Comparison of ENCODE assay signal across 24 cellular contexts in genomic region chr5:40915341-40915926, GRCh38. TPM values are rescaled to one million over a fixed set of nuclear protein-coding genes. Genes with fewer than 3 reads are reported as not detected.
DNase-seq lines count a peak whose midpoint lies in the region; ATAC-seq, FAIRE-seq and TF ChIP-seq lines count a peak whose summit lies in the region.
"Had no signal": no experiment of that assay in that cellular context is flagged by ENCODE, and none has a peak within 500 bp of the region (broad histone marks: within the 10 kb centered on the region; RNA-seq: fewer than 3 reads in every experiment).

No MANE protein-coding gene starts in this region.

- DNase-seq in Karpas-422 (no peak), H1 (ENCODE audit: low read depth in 1 of 2, low spot score in 2 of 2) (no peak), right cardiac atrium (no peak), H7 (no peak), HT-29 (ENCODE audit: low spot score) (no peak)
- DNase-seq in activated T-helper 2 cell treated with anti-CD3 and anti-CD28 coated beads, Interferon-gamma antibody, Interleukin-2, Interleukin-4, amounts not matched to agents 10 μg/mL and 5 μg/mL and 100 μg/mL, durations not matched to agents 14 hours and 24 hours and 36 hours (ENCODE audit: low spot score): no peak
- DNase-seq: activated naive CD8-positive, alpha-beta T cell treated with anti-CD3 and anti-CD28 coated beads, Interleukin-2, amount 10 ng/mL, durations not matched to agents 7 days and 5 days; caudate nucleus; CD4-positive, alpha-beta memory T cell; DMS153; esophagus squamous epithelium; islet precursor cell; NCI-H1694 treated with DMSO at 0.1 percent for 48 hours; NCI-H2227 treated with DMSO at 0.1 percent for 48 hours; NCI-H774; stimulated activated CD4-positive, alpha-beta T cell treated with anti-CD3 and anti-CD28 coated beads, Interleukin-4, amount 100 ng/mL, for 24 hours; substantia nigra had no signal

- no peak overlapping the region for H2BK15ac ChIP-seq in H1 (ENCODE audit: low read length)

- no peaks in the 10 kb centered on the region for H3K9me3 ChIP-seq in Karpas-422 (ENCODE audit: low read length)
- no peaks in the 10 kb centered on the region for H3K9me3 ChIP-seq in H1 (ENCODE audit: insufficient read depth in 2 of 2, low read depth in 1 of 2, low read length in 1 of 2)
- no peaks in the 10 kb centered on the region for H3K9me3 ChIP-seq in right cardiac atrium (ENCODE audit: control insufficient read depth, low read length)
- H3K9me3 ChIP-seq in skeletal muscle satellite cell (replicated peaks; ENCODE audit: low read length): no peaks in the 10 kb centered on the region
- H3K9me3 ChIP-seq: esophagus squamous epithelium, prostate gland had no signal

- H2BK12ac ChIP-seq in H1 (ENCODE audit: low read depth, low read length): no peak overlapping the region

- CTCF ChIA-PET in H1 (lab: Charles Lee; ENCODE audit: partially characterized antibody): interaction anchor here (1.0 to 1.9 kb wide), 2 partner anchors 9 to 11 kb away, joined by 7 to 10 read pairs; no protein-coding TSS in a partner anchor

- no peak overlapping the region for H4K91ac ChIP-seq in H1 (replicated peaks; ENCODE audit: insufficient read length, low read length)

- H3K9me3 Mint-ChIP-seq in activated T-helper 2 cell treated with anti-CD3 and anti-CD28 coated beads, Interferon-gamma antibody, Interleukin-2, Interleukin-4, amounts not matched to agents 10 μg/mL and 5 μg/mL and 100 μg/mL, durations not matched to agents 14 hours and 24 hours and 36 hours: no peaks in the 10 kb centered on the region
- H3K9me3 Mint-ChIP-seq: activated naive CD8-positive, alpha-beta T cell treated with anti-CD3 and anti-CD28 coated beads, Interleukin-2, amount 10 ng/mL, durations not matched to agents 7 days and 5 days; activated T-helper 1 cell treated with anti-CD3 and anti-CD28 coated beads, Interleukin-12 subunit alpha, Interleukin-12 subunit beta, Interleukin-2, Interleukin-4 antibody, amounts not matched to agents 30 ng/mL and 10 ng/mL and 1 ng/mL, durations not matched to agents 14 hours and 24 hours and 36 hours; natural killer cell treated with Interleukin-12 subunit alpha and Interleukin-12 subunit beta and Interleukin-15 and Interleukin-18, amount 100 ng/mL, for 72 hours had no signal

- no peak overlapping the region for H3K9ac ChIP-seq in Karpas-422 (ENCODE audit: low read length)
- no peak overlapping the region for H3K9ac ChIP-seq in H1 (replicated peaks in 1 of 4; ENCODE audit: extremely low read depth in 1 of 4, low read depth in 3 of 4, low read length in 3 of 4)
- no peak overlapping the region for H3K9ac ChIP-seq in skeletal muscle satellite cell (ENCODE audit: low read depth, low read length)

- intact Hi-C loops in right cardiac atrium (cut with DNase I): no loop called here
- intact Hi-C loops in activated T-helper 2 cell treated with anti-CD3 and anti-CD28 coated beads, Interferon-gamma antibody, Interleukin-2, Interleukin-4, amounts not matched to agents 10 μg/mL and 5 μg/mL and 100 μg/mL, durations not matched to agents 14 hours and 24 hours and 36 hours (cut with micrococcal nuclease): no loop called here

- H3K4me1 Mint-ChIP-seq in activated T-helper 2 cell treated with anti-CD3 and anti-CD28 coated beads, Interferon-gamma antibody, Interleukin-2, Interleukin-4, amounts not matched to agents 10 μg/mL and 5 μg/mL and 100 μg/mL, durations not matched to agents 14 hours and 24 hours and 36 hours (ENCODE audit: low read depth): peaks cover 2% of the 10 kb centered on the region
- H3K4me1 Mint-ChIP-seq: IgD-negative memory B cell had no signal

- no peak overlapping the region for H2BK20ac ChIP-seq in H1 (ENCODE audit: low read length)

- no peaks in the 10 kb centered on the region for H3K79me1 ChIP-seq in H1 (ENCODE audit: low read depth, low read length)

- no peak overlapping the region for H2AK5ac ChIP-seq in H1 (ENCODE audit: low read depth, low read length)

- H2BK120ac ChIP-seq in H1 (replicated peaks; ENCODE audit: low read depth, low read length): no peak overlapping the region

- no peaks in the 10 kb centered on the region for H3K36me3 Mint-ChIP-seq in activated T-helper 2 cell treated with anti-CD3 and anti-CD28 coated beads, Interferon-gamma antibody, Interleukin-2, Interleukin-4, amounts not matched to agents 10 μg/mL and 5 μg/mL and 100 μg/mL, durations not matched to agents 14 hours and 24 hours and 36 hours (ENCODE audit: low read depth)
- H3K36me3 Mint-ChIP-seq: activated naive CD8-positive, alpha-beta T cell treated with anti-CD3 and anti-CD28 coated beads, Interleukin-2, amount 10 ng/mL, durations not matched to agents 7 days and 5 days; CD4-positive, alpha-beta memory T cell; IgD-negative memory B cell; natural killer cell treated with Interleukin-12 subunit alpha and Interleukin-12 subunit beta and Interleukin-15 and Interleukin-18, amount 100 ng/mL, for 72 hours had no signal

- no peaks in the 10 kb centered on the region for H3K23me2 ChIP-seq in H1 (ENCODE audit: low read depth, low read length)

- H3K27me3 ChIP-seq in Karpas-422 (ENCODE audit: low read length) (no peaks in the 10 kb centered on the region), H1 (replicated peaks in 1 of 4; ENCODE audit: control insufficient read depth in 3 of 4, extremely low read depth in 1 of 4, insufficient read depth in 3 of 4, low read length in 3 of 4) (peaks cover 0 to 2% (median 0%) of the 10 kb centered on the region in 4 experiments; a peak in 3 of 7 replicates), right cardiac atrium (ENCODE audit: control insufficient read depth, insufficient read depth) (no peaks in the 10 kb centered on the region), skeletal muscle satellite cell (ENCODE audit: control insufficient read depth, insufficient read depth, low read length) (no peaks in the 10 kb centered on the region), H7 (ENCODE audit: control insufficient read depth, insufficient read depth, low read length) (no peaks in the 10 kb centered on the region)
- H3K27me3 ChIP-seq: esophagus squamous epithelium had no signal

- peaks cover 12% of the 10 kb centered on the region for H3K27me3 Mint-ChIP-seq in activated T-helper 2 cell treated with anti-CD3 and anti-CD28 coated beads, Interferon-gamma antibody, Interleukin-2, Interleukin-4, amounts not matched to agents 10 μg/mL and 5 μg/mL and 100 μg/mL, durations not matched to agents 14 hours and 24 hours and 36 hours (ENCODE audit: low read depth)

- TF ChIP-seq EP300 in H1 (IDR thresholded peaks at IDR 0.05; ENCODE audit: borderline replicate concordance in 1 of 2, low read depth in 2 of 2, low read length in 2 of 2): no peak

- ATAC-seq in right cardiac atrium: peak; percentile 34 to 69
- ATAC-seq: activated CD4-positive, CD25-positive, alpha-beta regulatory T cell treated with anti-CD3 and anti-CD28 coated beads, Interleukin-2, amount 50 U/mL, for 24 hours; natural killer cell treated with Interleukin-12 subunit alpha and Interleukin-12 subunit beta and Interleukin-15 and Interleukin-18, amount 100 ng/mL, for 72 hours had no signal

- no peak for TF ChIP-seq CTCF in H1 (IDR thresholded peaks at IDR 0.05; ENCODE audit: control extremely low read depth in 1 of 3, insufficient read depth in 1 of 3, low read depth in 1 of 3, low read length in 3 of 3)

- H3K79me2 ChIP-seq in Karpas-422 (ENCODE audit: low read length) (no peaks in the 10 kb centered on the region), H1 (ENCODE audit: control insufficient read depth in 1 of 2, insufficient read depth in 2 of 2, low read length in 2 of 2) (no peaks in the 10 kb centered on the region)

- H3K9me2 ChIP-seq in Karpas-422 (replicated peaks; ENCODE audit: insufficient read depth, low read length): no peaks in the 10 kb centered on the region

- H4K8ac ChIP-seq in H1 (ENCODE audit: extremely low read depth, insufficient read depth, low read length): no peak overlapping the region

- POLR2A ChIA-PET in H1 (lab: Charles Lee; ENCODE audit: partially characterized antibody): no interaction called here

- no peak overlapping the region for H3K4me3 Mint-ChIP-seq in activated T-helper 2 cell treated with anti-CD3 and anti-CD28 coated beads, Interferon-gamma antibody, Interleukin-2, Interleukin-4, amounts not matched to agents 10 μg/mL and 5 μg/mL and 100 μg/mL, durations not matched to agents 14 hours and 24 hours and 36 hours (ENCODE audit: low read depth)
- H3K4me3 Mint-ChIP-seq: activated naive CD8-positive, alpha-beta T cell treated with anti-CD3 and anti-CD28 coated beads, Interleukin-2, amount 10 ng/mL, durations not matched to agents 7 days and 5 days; activated T-helper 1 cell treated with anti-CD3 and anti-CD28 coated beads, Interleukin-12 subunit alpha, Interleukin-12 subunit beta, Interleukin-2, Interleukin-4 antibody, amounts not matched to agents 30 ng/mL and 10 ng/mL and 1 ng/mL, durations not matched to agents 14 hours and 24 hours and 36 hours; CD4-positive, alpha-beta memory T cell; IgD-negative memory B cell; natural killer cell treated with Interleukin-12 subunit alpha and Interleukin-12 subunit beta and Interleukin-15 and Interleukin-18, amount 100 ng/mL, for 72 hours had no signal

- H3K56ac ChIP-seq in H1 (replicated peaks; ENCODE audit: insufficient read length, low read depth, low read length): no peak overlapping the region

- H3K4me3 ChIP-seq in Karpas-422 (ENCODE audit: low read length): no peak overlapping the region; the same call in 1 of the 2 replicates
- H3K4me3 ChIP-seq in H1 (ENCODE audit: extremely low read depth in 1 of 4, insufficient read depth in 2 of 4, low read depth in 3 of 4, low read length in 4 of 4): peak overlapping the region in 1 of 4 experiments; percentile 42; a peak in 1 of 8 replicates
- peak overlapping the region; percentile 38 for H3K4me3 ChIP-seq in right cardiac atrium (ENCODE audit: low read length)
- no peak overlapping the region for H3K4me3 ChIP-seq in skeletal muscle satellite cell (ENCODE audit: low read length)
- H3K4me3 ChIP-seq in H7 (ENCODE audit: insufficient read depth, low read depth, low read length): no peak overlapping the region
- H3K4me3 ChIP-seq: prostate gland had no signal

- no peak overlapping the region; the same call in 1 of the 2 replicates for H2AFZ ChIP-seq in Karpas-422 (ENCODE audit: low read length)
- H2AFZ ChIP-seq in H1 (ENCODE audit: low read length): no peak overlapping the region

- no peak overlapping the region for H3K27ac ChIP-seq in Karpas-422 (ENCODE audit: low read length)
- no peak overlapping the region for H3K27ac ChIP-seq in H1 (ENCODE audit: low read depth, low read length)
- no peak overlapping the region for H3K27ac ChIP-seq in right cardiac atrium (ENCODE audit: low read length)
- H3K27ac ChIP-seq: prostate gland had no signal

- no peak overlapping the region for H3K18ac ChIP-seq in H1 (ENCODE audit: extremely low read depth, low read length)

- WGBS in H1 (ENCODE audit: extremely low coverage in 1 of 2, insufficient coverage in 1 of 2, insufficient read length in 1 of 2, insufficient replicate concordance in 2 of 2, low coverage in 1 of 2, low lambda C conversion rate in 2 of 2, missing lambda C conversion rate in 1 of 2), 2 experiments: 32% methylated on average over 3 of the region's 3 CpGs; no CpG with 5 or more reads in 1 of the 2 experiments
- 27% methylated on average over 3 of the region's 3 CpGs for WGBS in right cardiac atrium

- no peaks in the 10 kb centered on the region for H3K36me3 ChIP-seq in Karpas-422 (ENCODE audit: insufficient read depth, low read length)
- no peaks in the 10 kb centered on the region for H3K36me3 ChIP-seq in H1 (ENCODE audit: control insufficient read depth in 2 of 4, insufficient read depth in 4 of 4, low read length in 3 of 4)
- H3K36me3 ChIP-seq in skeletal muscle satellite cell (ENCODE audit: insufficient read depth, low read length): no peaks in the 10 kb centered on the region
- no peaks in the 10 kb centered on the region for H3K36me3 ChIP-seq in H7 (replicated peaks; ENCODE audit: control insufficient read depth, insufficient read depth, low read length)
- H3K36me3 ChIP-seq: esophagus squamous epithelium, prostate gland had no signal

- H3K14ac ChIP-seq in H1 (ENCODE audit: insufficient read length): no peak overlapping the region

- H3K4ac ChIP-seq in H1 (replicated peaks; ENCODE audit: insufficient read length, low read depth, low read length): no peak overlapping the region

- H4K5ac ChIP-seq in H1 (ENCODE audit: insufficient read length, low read depth, low read length): no peak overlapping the region

- no peak for FAIRE-seq in H1 (lab: Jason Lieb, UNC)
- FAIRE-seq: GM12891 had no signal

- no peak for TF ChIP-seq RAD21 in H1 (IDR thresholded peaks at IDR 0.05 in 1 of 2, conservative IDR thresholded peaks at IDR 0.05 in 1 of 2; ENCODE audit: low read depth in 2 of 2, low read length in 2 of 2)

- H2BK5ac ChIP-seq in H1 (ENCODE audit: low read depth, low read length): no peak overlapping the region

- H3K4me1 ChIP-seq in Karpas-422 (ENCODE audit: low read length) (0 out of 2 replicates have a peak, but pooled peaks cover 3% of the 10 kb centered on the region), H1 (replicated peaks in 1 of 4; ENCODE audit: control insufficient read depth in 3 of 4, insufficient read depth in 4 of 4, low read length in 3 of 4) (peaks cover 1 to 8% (median 4%) of the 10 kb centered on the region in 4 experiments; a peak in 3 of 7 replicates), right cardiac atrium (ENCODE audit: control insufficient read depth, insufficient read depth, low read length) (no peaks in the 10 kb centered on the region), skeletal muscle satellite cell (ENCODE audit: control insufficient read depth, insufficient read depth, low read length) (peaks cover 4% of the 10 kb centered on the region)
- H3K4me1 ChIP-seq: esophagus squamous epithelium, prostate gland had no signal

- H3K23ac ChIP-seq in H1 (ENCODE audit: insufficient read length): no peak overlapping the region

- TF ChIP-seq POLR2A in H1 (IDR thresholded peaks at IDR 0.05; ENCODE audit: control extremely low read depth in 1 of 2, low read depth in 2 of 2, low read length in 2 of 2): no peak

- no peaks in the 10 kb centered on the region for H4K20me1 ChIP-seq in Karpas-422 (ENCODE audit: insufficient read depth, low read depth, low read length)
- H4K20me1 ChIP-seq in H1 (replicated peaks in 1 of 2; ENCODE audit: control insufficient read depth in 1 of 2, insufficient read depth in 2 of 2, low read length in 2 of 2): no peaks in the 10 kb centered on the region

- H3K4me2 ChIP-seq in Karpas-422 (ENCODE audit: low read depth, low read length, poor library complexity, severe bottlenecking): peak overlapping the region; percentile 23
- peak overlapping the region; percentile 29 to 30; a peak in 3 of 4 replicates for H3K4me2 ChIP-seq in H1 (ENCODE audit: insufficient read depth in 1 of 2, low read depth in 2 of 2, low read length in 2 of 2)
- peak overlapping the region; percentile 24 for H3K4me2 ChIP-seq in skeletal muscle satellite cell (ENCODE audit: low read length)

- H3K27ac Mint-ChIP-seq in activated T-helper 2 cell treated with anti-CD3 and anti-CD28 coated beads, Interferon-gamma antibody, Interleukin-2, Interleukin-4, amounts not matched to agents 10 μg/mL and 5 μg/mL and 100 μg/mL, durations not matched to agents 14 hours and 24 hours and 36 hours: no peak overlapping the region
- H3K27ac Mint-ChIP-seq: activated naive CD8-positive, alpha-beta T cell treated with anti-CD3 and anti-CD28 coated beads, Interleukin-2, amount 10 ng/mL, durations not matched to agents 7 days and 5 days; activated T-helper 1 cell treated with anti-CD3 and anti-CD28 coated beads, Interleukin-12 subunit alpha, Interleukin-12 subunit beta, Interleukin-2, Interleukin-4 antibody, amounts not matched to agents 30 ng/mL and 10 ng/mL and 1 ng/mL, durations not matched to agents 14 hours and 24 hours and 36 hours; CD4-positive, alpha-beta memory T cell; IgD-negative memory B cell; natural killer cell treated with Interleukin-12 subunit alpha and Interleukin-12 subunit beta and Interleukin-15 and Interleukin-18, amount 100 ng/mL, for 72 hours had no signal

RNA-seq across cellular contexts. Expression of gene C7, which starts 6.1 kb away (rescaled TPM):
- total RNA-seq in Karpas-422 (2014; rRNA removed; shearing (Covaris generic); ENCODE audit: low replicate concordance): not detected in 2 replicates
- not detected in 2 replicates for total RNA-seq in H1 (2021; fragmentation: NEBNext Ultra II Directional; extraction: Animal tissue kit (Norgen Biotek cat#: 25700))
- polyA plus RNA-seq in H1 (2011; rRNA removed) (0.08 and 0.24 TPM in 2 replicates), right cardiac atrium (518 TPM)
- polyA plus RNA-seq in H1 (2011; cell fraction: cytosol; rRNA removed): 0.09 TPM
- polyA plus RNA-seq in H1 (2011; cell fraction: nucleus; rRNA removed): 0.03 TPM
- polyA plus RNA-seq in H1 (2012, experiment 1 of 2): 0.07 to 0.93 TPM (median 0.49 TPM) in 4 replicates
- 0.05 TPM for polyA plus RNA-seq in H1 (2012, experiment 2 of 2)
- polyA plus RNA-seq in H1 (2013, experiment 1 of 2): 0.02 TPM
- polyA plus RNA-seq in H1 (2013, experiment 2 of 2): 0.29 TPM
- polyA minus RNA-seq in H1 (2011; rRNA and poly(A)+ RNA removed): 0.25 and 0.29 TPM in 2 replicates
- polyA minus RNA-seq in H1 (2011; cell fraction: cytosol; rRNA and poly(A)+ RNA removed): not detected
- polyA minus RNA-seq in H1 (2011; cell fraction: nucleus; rRNA and poly(A)+ RNA removed): not detected
- total RNA-seq in right cardiac atrium: 1,000 to 10,000 TPM in 1 of 4 donors, 100 to 1,000 TPM in 3; 566 to 1,240 (median 707) TPM
- total RNA-seq in skeletal muscle satellite cell (2012; rRNA removed): 1.3 and 8.5 TPM in 2 replicates
- total RNA-seq in H7 (2014; rRNA removed; shearing (Covaris generic)): 0.07 and 0.87 TPM in 2 replicates
- total RNA-seq in HT-29 (2014; rRNA removed; shearing (Covaris generic)): 0.05 TPM in 1 of 2 replicates, not detected in the other
- not detected in 2 replicates for total RNA-seq in activated T-helper 2 cell treated with anti-CD3 and anti-CD28 coated beads, Interferon-gamma antibody, Interleukin-2, Interleukin-4, amounts not matched to agents 10 μg/mL and 5 μg/mL and 100 μg/mL, durations not matched to agents 14 hours and 24 hours and 36 hours
- total RNA-seq: activated naive CD8-positive, alpha-beta T cell treated with anti-CD3 and anti-CD28 coated beads, Interleukin-2, amount 10 ng/mL, durations not matched to agents 7 days and 5 days; activated T-helper 1 cell treated with anti-CD3 and anti-CD28 coated beads, Interleukin-12 subunit alpha, Interleukin-12 subunit beta, Interleukin-2, Interleukin-4 antibody, amounts not matched to agents 30 ng/mL and 10 ng/mL and 1 ng/mL, durations not matched to agents 14 hours and 24 hours and 36 hours; CD4-positive, alpha-beta memory T cell; natural killer cell treated with Interleukin-12 subunit alpha and Interleukin-12 subunit beta and Interleukin-15 and Interleukin-18, amount 100 ng/mL, for 72 hours had no signal
- polyA plus RNA-seq: CD4-positive, alpha-beta memory T cell; IgD-negative memory B cell had no signal

Comparison
In these comparisons a context has a peak if more than half of its experiments do, and no peak if none do; other contexts are left out.
1. RNA of gene C7, which starts 6.1 kb away (total RNA-seq): 566 to 1,240 TPM in right cardiac atrium; 0.07 to 0.87 TPM in H7, not detected in H1, not detected in Karpas-422, 0.05 TPM in HT-29 and not detected in activated T-helper 2 cell treated with anti-CD3 and anti-CD28 coated beads, Interferon-gamma antibody, Interleukin-2, Interleukin-4, amounts not matched to agents 10 μg/mL and 5 μg/mL and 100 μg/mL, durations not matched to agents 14 hours and 24 hours and 36 hours; every median in the first group is over 100 times any median in the second.
2. Peak in every context shown above with its lines, with median percentiles within 50 percentile points of each other: H3K4me2 ChIP-seq.